13 cellular contexts compared by ENCODE assay signal in the genomic region with DNA sequence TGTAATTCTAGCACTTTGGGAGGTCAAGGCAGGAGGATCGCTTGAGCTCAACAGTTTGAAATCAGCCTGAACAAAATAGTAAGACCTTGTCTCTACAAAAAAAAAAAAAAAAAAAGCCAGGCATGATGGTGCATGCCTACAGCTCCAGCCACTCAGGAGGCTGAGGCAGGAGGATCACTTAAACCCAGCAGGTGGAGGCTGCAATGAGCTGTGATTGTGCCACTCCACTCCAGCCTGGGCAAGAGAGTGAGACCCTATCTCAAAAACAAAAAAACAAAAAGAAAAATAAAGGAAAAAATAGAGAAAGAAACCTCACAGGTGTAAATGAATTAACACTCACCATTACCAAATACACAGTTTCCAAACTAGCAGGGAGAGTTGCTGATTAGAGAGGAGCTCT. TPM values are rescaled to one million over a fixed set of nuclear protein-coding genes. Genes with fewer than 3 reads are reported as not detected.
A peak's percentile ranks its signal among the peaks of the same experiment; 100 is the strongest.
DNase-seq lines count a peak whose midpoint lies in the region; ATAC-seq, FAIRE-seq and TF ChIP-seq lines count a peak whose summit lies in the region.
"Had no signal": no experiment of that assay in that cellular context is flagged by ENCODE, and none has a peak within 500 bp of the region (broad histone marks: within the 10 kb centered on the region; RNA-seq: fewer than 3 reads in every experiment).

No MANE protein-coding gene starts in this region.

- no peaks in the 10 kb centered on the region for H3K4me1 ChIP-seq in DND-41 (ENCODE audit: insufficient read depth, low read length)
- H3K4me1 ChIP-seq in ascending aorta: no peaks in the 10 kb centered on the region
- H3K4me1 ChIP-seq in kidney (ENCODE audit: control insufficient read depth in 1 of 2, insufficient read depth in 1 of 2, low read depth in 1 of 2, low read length in 2 of 2): no peaks in the 10 kb centered on the region
- H3K4me1 ChIP-seq in skeletal muscle tissue (ENCODE audit: control insufficient read depth in 3 of 3, insufficient read depth in 3 of 3, low read length in 3 of 3): no peaks in the 10 kb centered on the region

- DNase-seq in DND-41: no peak
- no peak for DNase-seq in ascending aorta (ENCODE audit: low spot score in 2 of 2)
- DNase-seq in kidney: no peak
- no peak for DNase-seq in NAMALWA (ENCODE audit: low spot score)
- no peak for DNase-seq in GOT3 (lab: John Stamatoyannopoulos, UW)
- DNase-seq in NCI-H510A (lab: John Stamatoyannopoulos, UW): no peak
- DNase-seq: effector CD4-positive, alpha-beta T cell; NCI-H146; nephron progenitor cell; stimulated activated CD4-positive, alpha-beta T cell treated with anti-CD3 and anti-CD28 coated beads, Interleukin-15, amount 100 ng/mL, for 24 hours had no signal

- no peaks in the 10 kb centered on the region for H3K36me3 ChIP-seq in DND-41 (ENCODE audit: insufficient read depth, low read length)
- H3K36me3 ChIP-seq in ascending aorta: no peaks in the 10 kb centered on the region
- no peaks in the 10 kb centered on the region for H3K36me3 ChIP-seq in kidney (ENCODE audit: control insufficient read depth in 1 of 2, insufficient read depth in 2 of 2, low read length in 2 of 2)
- H3K36me3 ChIP-seq in skeletal muscle tissue (ENCODE audit: control insufficient read depth in 3 of 3, insufficient read depth in 3 of 3, low read length in 3 of 3): no peaks in the 10 kb centered on the region

- intact Hi-C loops in ascending aorta (cut with DNase I) (no loop called here), kidney (cut with DNase I) (no loop called here)

- no peak overlapping the region for H3K4me2 ChIP-seq in DND-41 (ENCODE audit: insufficient read depth, low read length)

- H3K4me3 ChIP-seq in DND-41 (ENCODE audit: low read depth in 1 of 2, low read length in 2 of 2): no peak overlapping the region
- no peak overlapping the region for H3K4me3 ChIP-seq in ascending aorta
- H3K4me3 ChIP-seq in kidney (ENCODE audit: low read length in 2 of 2): no peak overlapping the region
- H3K4me3 ChIP-seq in skeletal muscle tissue (ENCODE audit: low read length in 3 of 3): no peak overlapping the region

- H3K27me3 ChIP-seq in DND-41 (ENCODE audit: insufficient read depth, low read length, poor library complexity) (no peaks in the 10 kb centered on the region), ascending aorta (no peaks in the 10 kb centered on the region), skeletal muscle tissue (ENCODE audit: control insufficient read depth in 3 of 3, insufficient read depth in 3 of 3, low read length in 3 of 3) (no peaks in the 10 kb centered on the region)

- FAIRE-seq in kidney (lab: Jason Lieb, UNC): no peak
- FAIRE-seq: keratinocyte had no signal

- TF ChIP-seq CTCF in DND-41 (IDR thresholded peaks at IDR 0.05; ENCODE audit: borderline replicate concordance, extremely low read depth, low read length, poor library complexity, severe bottlenecking): no peak
- TF ChIP-seq CTCF in ascending aorta (IDR thresholded peaks at IDR 0.05): no peak
- no peak for TF ChIP-seq CTCF in kidney (IDR thresholded peaks at IDR 0.05; ENCODE audit: borderline replicate concordance, extremely low read depth, insufficient read depth)

- H4K20me1 ChIP-seq in DND-41 (ENCODE audit: insufficient read depth, low read length): no peaks in the 10 kb centered on the region

- H3K27ac ChIP-seq in DND-41 (ENCODE audit: low read length) (no peak overlapping the region), ascending aorta (peak overlapping the region; percentile 51 to 70), kidney (ENCODE audit: low read depth in 2 of 2, low read length in 2 of 2) (peak overlapping the region; percentile 16 to 83), skeletal muscle tissue (ENCODE audit: low read depth, low read length) (peak overlapping the region; percentile 84)

- H3K9ac ChIP-seq in DND-41 (ENCODE audit: low read depth, low read length) (no peak overlapping the region), kidney (ENCODE audit: low read length in 2 of 2) (no peak overlapping the region), skeletal muscle tissue (ENCODE audit: low read depth in 1 of 3, low read length in 3 of 3) (no peak overlapping the region)

- peak overlapping the region; percentile 67; the same call in 1 of the 2 replicates for H2AFZ ChIP-seq in DND-41 (ENCODE audit: low read depth, low read length)

- H3K9me3 ChIP-seq in DND-41 (ENCODE audit: insufficient read depth, low read length, severe bottlenecking) (no peaks in the 10 kb centered on the region), ascending aorta (no peaks in the 10 kb centered on the region), kidney (ENCODE audit: control insufficient read depth in 1 of 2, low read length in 2 of 2) (no peaks in the 10 kb centered on the region), skeletal muscle tissue (ENCODE audit: control insufficient read depth in 3 of 3, low read length in 3 of 3) (no peaks in the 10 kb centered on the region)

- H3K79me2 ChIP-seq in DND-41 (ENCODE audit: insufficient read depth, low read length): no peaks in the 10 kb centered on the region

- ATAC-seq in DND-41 (ENCODE audit: insufficient read depth, low read depth) (no peak), HG03457 (IDR thresholded peaks at IDR 0.05; ENCODE audit: unreplicated experiment) (no peak)

RNA-seq across cellular contexts. Expression of gene TUBA1A, which starts 34.2 kb away (rescaled TPM):
- total RNA-seq in ascending aorta (214 TPM), kidney (94.3 TPM), skeletal muscle tissue (942 TPM)
- polyA plus RNA-seq in kidney (ENCODE audit: insufficient read depth, low read depth, low replicate concordance): 128 TPM

RNA-seq across cellular contexts. Expression of gene TUBA1C, which starts 41.8 kb away (rescaled TPM):
- total RNA-seq in ascending aorta (370 TPM), kidney (149 TPM), skeletal muscle tissue (34.4 TPM)
- polyA plus RNA-seq in kidney (ENCODE audit: insufficient read depth, low read depth, low replicate concordance): 204 TPM
